16 cellular contexts compared by ENCODE assay signal in genomic region chr16:68764866-68765265, GRCh38. TPM values are rescaled to one million over a fixed set of nuclear protein-coding genes. Genes with fewer than 3 reads are reported as not detected.
A peak's percentile ranks its signal among the peaks of the same experiment; 100 is the strongest.
DNase-seq lines count a peak whose midpoint lies in the region; ATAC-seq and TF ChIP-seq lines count a peak whose summit lies in the region.
"Had no signal": no experiment of that assay in that cellular context is flagged by ENCODE, and none has a peak within 500 bp of the region (broad histone marks: within the 10 kb centered on the region; RNA-seq: fewer than 3 reads in every experiment).

No MANE protein-coding gene starts in this region.

- no peak overlapping the region for H2BK5ac ChIP-seq in H9 (ENCODE audit: insufficient read length, low read length)

- H4K20me1 ChIP-seq in H9 (ENCODE audit: control insufficient read depth, insufficient read depth, insufficient read length) = no peaks in the 10 kb centered on the region

- H2BK12ac ChIP-seq in H9 (ENCODE audit: insufficient read length, low read depth, low read length) = no peak overlapping the region

- peak; percentile 87 for DNase-seq in activated CD4-positive, alpha-beta T cell treated with anti-CD3 and anti-CD28 coated beads, Interleukin-2, amount 10 ng/mL, durations not matched to agents 24 days and 14 days
- no peak for DNase-seq in activated CD4-positive, alpha-beta T cell treated with anti-CD3 and anti-CD28 coated beads for 4 hours
- DNase-seq in H9 = no peak
- DNase-seq in mesothelial cell of epicardium (ENCODE audit: low spot score in 2 of 2, unreplicated experiment in 2 of 2) = no peak
- no peak for DNase-seq in KBM-7
- no peak for DNase-seq in nucleus accumbens (lab: John Stamatoyannopoulos, UW)
- no peak for DNase-seq in anterior cingulate cortex (lab: John Stamatoyannopoulos, UW)
- DNase-seq: activated B cell treated with CpG ODN at 0.5 μM for 24 hours, cortex of kidney, HFFc6, MM.1S, right lobe of liver had no signal

- H2AFZ ChIP-seq in H9 (ENCODE audit: low read length) = no peak overlapping the region
- H2AFZ ChIP-seq: neural progenitor cell had no signal

- no peak overlapping the region for H3K4ac ChIP-seq in H9 (ENCODE audit: low read depth, low read length)

- H3K9ac ChIP-seq in H9 (ENCODE audit: extremely low read depth, insufficient read length, low read length) = no peak overlapping the region
- H3K9ac ChIP-seq: neural progenitor cell had no signal

- no peak overlapping the region for H3K14ac ChIP-seq in H9 (ENCODE audit: insufficient read depth, low read length)

- no peak overlapping the region for H3K18ac ChIP-seq in H9 (ENCODE audit: insufficient read length, low read depth, low read length)

- H3K23ac ChIP-seq in H9 (ENCODE audit: insufficient read length, low read depth, low read length) = no peak overlapping the region

- peak overlapping the region; percentile 30 for H2BK120ac ChIP-seq in H9 (ENCODE audit: low read depth, low read length, poor library complexity, severe bottlenecking)

- no peaks in the 10 kb centered on the region for H3K9me3 Mint-ChIP-seq in activated CD4-positive, alpha-beta T cell treated with anti-CD3 and anti-CD28 coated beads, Interleukin-2, amount 10 ng/mL, durations not matched to agents 24 days and 14 days
- H3K9me3 Mint-ChIP-seq in H9 (no peaks in the 10 kb centered on the region), mesothelial cell of epicardium (no peaks in the 10 kb centered on the region)
- H3K9me3 Mint-ChIP-seq in activated T-helper 17 cell treated with anti-CD3 and anti-CD28 coated beads, Interleukin-2, amount 50 U/mL, for 72 hours = no peaks in the 10 kb centered on the region
- H3K9me3 Mint-ChIP-seq: activated B cell treated with CpG ODN at 0.5 μM for 24 hours, HFFc6, neural progenitor cell had no signal

- peak overlapping the region; percentile 67 for H3K27ac Mint-ChIP-seq in activated CD4-positive, alpha-beta T cell treated with anti-CD3 and anti-CD28 coated beads, Interleukin-2, amount 10 ng/mL, durations not matched to agents 24 days and 14 days
- H3K27ac Mint-ChIP-seq in H9 (peak overlapping the region; percentile 63 to 99 (median 92); a peak in 4 of 7 replicates), mesothelial cell of epicardium (peak overlapping the region; percentile 93)
- H3K27ac Mint-ChIP-seq in activated T-helper 17 cell treated with anti-CD3 and anti-CD28 coated beads, Interleukin-2, amount 50 U/mL, for 72 hours = no peak overlapping the region
- H3K27ac Mint-ChIP-seq: activated B cell treated with CpG ODN at 0.5 μM for 24 hours, HFFc6, neural progenitor cell had no signal

- H3K4me1 Mint-ChIP-seq in activated CD4-positive, alpha-beta T cell treated with anti-CD3 and anti-CD28 coated beads, Interleukin-2, amount 10 ng/mL, durations not matched to agents 24 days and 14 days = peaks cover 40% of the 10 kb centered on the region
- H3K4me1 Mint-ChIP-seq in H9 = peaks cover 60 to 62% of the 10 kb centered on the region in 2 experiments
- H3K4me1 Mint-ChIP-seq in activated T-helper 17 cell treated with anti-CD3 and anti-CD28 coated beads, Interleukin-2, amount 50 U/mL, for 72 hours = peaks cover 22% of the 10 kb centered on the region
- H3K4me1 Mint-ChIP-seq in mesothelial cell of epicardium = peaks cover 39% of the 10 kb centered on the region

- TF ChIP-seq CTCF in H9 (conservative IDR thresholded peaks at IDR 0.05) (no peak), mesothelial cell of epicardium (IDR thresholded peaks at IDR 0.05; ENCODE audit: unreplicated experiment) (no peak)

- H2BK15ac ChIP-seq in H9 (ENCODE audit: low read depth, low read length) = no peak overlapping the region

- H4K8ac ChIP-seq in H9 (replicated peaks; ENCODE audit: insufficient read length, low read depth, low read length) = no peak overlapping the region

- H3K4me2 ChIP-seq in H9 (ENCODE audit: insufficient read depth, insufficient read length, low read length) = no peak overlapping the region
- H3K4me2 ChIP-seq: A549, neural progenitor cell had no signal

- intact Hi-C loops in activated CD4-positive, alpha-beta T cell treated with anti-CD3 and anti-CD28 coated beads, Interleukin-2, amount 10 ng/mL, durations not matched to agents 24 days and 14 days (cut with micrococcal nuclease) = loop anchor here (1.0 kb wide), 1 partner anchor 9 kb away; no protein-coding TSS in a partner anchor

- H4K5ac ChIP-seq in H9 (ENCODE audit: insufficient read length, low read depth, low read length) = no peak overlapping the region

- H3K9me3 ChIP-seq in H9 (ENCODE audit: control insufficient read depth, low read depth, low read length) = no peaks in the 10 kb centered on the region
- H3K9me3 ChIP-seq: A549, right lobe of liver, thoracic aorta had no signal

- H3K36me3 Mint-ChIP-seq in activated CD4-positive, alpha-beta T cell treated with anti-CD3 and anti-CD28 coated beads, Interleukin-2, amount 10 ng/mL, durations not matched to agents 24 days and 14 days (ENCODE audit: low read depth) = no peaks in the 10 kb centered on the region
- H3K36me3 Mint-ChIP-seq in H9 (ENCODE audit: insufficient read depth in 1 of 3, low read depth in 3 of 3) (peaks cover 0 to 27% (median 9%) of the 10 kb centered on the region in 3 experiments; a peak in 6 of 7 replicates), mesothelial cell of epicardium (peaks cover 4% of the 10 kb centered on the region)
- H3K36me3 Mint-ChIP-seq in activated T-helper 17 cell treated with anti-CD3 and anti-CD28 coated beads, Interleukin-2, amount 50 U/mL, for 72 hours (ENCODE audit: low read depth) = no peaks in the 10 kb centered on the region
- H3K36me3 Mint-ChIP-seq: neural progenitor cell had no signal

- ATAC-seq in activated T-helper 17 cell treated with anti-CD3 and anti-CD28 coated beads, Interleukin-2, amount 50 U/mL, for 72 hours (replicated peaks) = peak; percentile 44
- ATAC-seq: A549 had no signal

- H3T11ph ChIP-seq in H9 (ENCODE audit: low read length) = no peak overlapping the region

- H3K79me2 ChIP-seq in H9 (ENCODE audit: insufficient read depth, low read length) = peaks cover 2% of the 10 kb centered on the region; the same call in 1 of the 2 replicates

- no peak overlapping the region for H2AK5ac ChIP-seq in H9 (ENCODE audit: insufficient read length, low read length)

- no peak overlapping the region for H3K27ac ChIP-seq in H9 (ENCODE audit: insufficient read length, low read depth, low read length)
- H3K27ac ChIP-seq: A549, neural progenitor cell, thoracic aorta had no signal

- no peaks in the 10 kb centered on the region for H3K27me3 Mint-ChIP-seq in activated CD4-positive, alpha-beta T cell treated with anti-CD3 and anti-CD28 coated beads, Interleukin-2, amount 10 ng/mL, durations not matched to agents 24 days and 14 days
- H3K27me3 Mint-ChIP-seq in H9 (ENCODE audit: low read depth) = no peaks in the 10 kb centered on the region
- peaks cover 4% of the 10 kb centered on the region for H3K27me3 Mint-ChIP-seq in activated T-helper 17 cell treated with anti-CD3 and anti-CD28 coated beads, Interleukin-2, amount 50 U/mL, for 72 hours
- H3K27me3 Mint-ChIP-seq in mesothelial cell of epicardium (ENCODE audit: low read depth) = no peaks in the 10 kb centered on the region
- H3K27me3 Mint-ChIP-seq: activated B cell treated with CpG ODN at 0.5 μM for 24 hours had no signal

- H3K56ac ChIP-seq in H9 (ENCODE audit: insufficient read length, low read depth, low read length) = no peak overlapping the region

- no peaks in the 10 kb centered on the region for H3K79me1 ChIP-seq in H9 (ENCODE audit: insufficient read depth, low read depth, low read length, poor library complexity, severe bottlenecking)

- no peak overlapping the region for H2BK20ac ChIP-seq in H9 (ENCODE audit: low read depth, low read length, poor library complexity, severe bottlenecking)

- peak overlapping the region; percentile 44 for H3K4me3 Mint-ChIP-seq in activated CD4-positive, alpha-beta T cell treated with anti-CD3 and anti-CD28 coated beads, Interleukin-2, amount 10 ng/mL, durations not matched to agents 24 days and 14 days
- H3K4me3 Mint-ChIP-seq in H9 (no peak overlapping the region; a peak in 1 of 5 replicates), mesothelial cell of epicardium (no peak overlapping the region)
- peak overlapping the region; percentile 10 for H3K4me3 Mint-ChIP-seq in activated T-helper 17 cell treated with anti-CD3 and anti-CD28 coated beads, Interleukin-2, amount 50 U/mL, for 72 hours
- H3K4me3 Mint-ChIP-seq: activated B cell treated with CpG ODN at 0.5 μM for 24 hours, HFFc6, neural progenitor cell had no signal

- H3K23me2 ChIP-seq in H9 (ENCODE audit: insufficient read length, low read depth, low read length, poor library complexity, severe bottlenecking) = no peaks in the 10 kb centered on the region

- no peak overlapping the region for H4K91ac ChIP-seq in H9 (ENCODE audit: insufficient read length, low read depth, low read length)

- in situ Hi-C loops in KBM-7 (cut with MboI; ENCODE audit: low pct_unique_long_range_greater_than_20kb, low sequenced_read_pairs) = no loop called here

- peaks cover 30% of the 10 kb centered on the region; the same call in 1 of the 2 replicates for H3K4me1 ChIP-seq in H9 (ENCODE audit: insufficient read depth, low read length)
- H3K4me1 ChIP-seq: right lobe of liver had no signal

- WGBS in H9 (ENCODE audit: extremely low coverage, insufficient read length, low lambda C conversion rate) = no CpG with 5 or more reads among the region's 8 CpGs

- H3K27me3 ChIP-seq in H9 (ENCODE audit: insufficient read depth, low read length) = no peaks in the 10 kb centered on the region
- H3K27me3 ChIP-seq: neural progenitor cell, right lobe of liver had no signal

RNA-seq across cellular contexts. Expression of gene CDH1, which starts 27.8 kb away (rescaled TPM):
- total RNA-seq in activated CD4-positive, alpha-beta T cell treated with anti-CD3 and anti-CD28 coated beads, Interleukin-2, amount 10 ng/mL, durations not matched to agents 24 days and 14 days = 1.4 and 1.5 TPM in 2 replicates
- total RNA-seq in H9 (2021) (202 and 237 TPM in 2 replicates), mesothelial cell of epicardium (214 to 236 TPM (median 219 TPM) in 3 replicates)
- total RNA-seq in activated T-helper 17 cell treated with anti-CD3 and anti-CD28 coated beads, Interleukin-2, amount 50 U/mL, for 72 hours = 1 to 10 TPM; 1.8 to 3.0 TPM

Comparison
In these comparisons a context has a peak if more than half of its experiments do, and no peak if none do; other contexts are left out.
1. H3K4me3 Mint-ChIP-seq: peak in activated CD4-positive, alpha-beta T cell treated with anti-CD3 and anti-CD28 coated beads, Interleukin-2, amount 10 ng/mL, durations not matched to agents 24 days and 14 days (single experiment) and activated T-helper 17 cell treated with anti-CD3 and anti-CD28 coated beads, Interleukin-2, amount 50 U/mL, for 72 hours (single experiment); none in H9 (0 of 2) and mesothelial cell of epicardium (single experiment).
2. RNA of gene CDH1, which starts 27.8 kb away (total RNA-seq): 202 to 237 TPM in H9 and 214 to 236 TPM in mesothelial cell of epicardium; 1.8 to 3.0 TPM in activated T-helper 17 cell treated with anti-CD3 and anti-CD28 coated beads, Interleukin-2, amount 50 U/mL, for 72 hours and 1.4 to 1.5 TPM in activated CD4-positive, alpha-beta T cell treated with anti-CD3 and anti-CD28 coated beads, Interleukin-2, amount 10 ng/mL, durations not matched to agents 24 days and 14 days; every median in the first group is over 10 times any median in the second.